1 cellular context compared by ENCODE assay signal in the genomic region with DNA sequence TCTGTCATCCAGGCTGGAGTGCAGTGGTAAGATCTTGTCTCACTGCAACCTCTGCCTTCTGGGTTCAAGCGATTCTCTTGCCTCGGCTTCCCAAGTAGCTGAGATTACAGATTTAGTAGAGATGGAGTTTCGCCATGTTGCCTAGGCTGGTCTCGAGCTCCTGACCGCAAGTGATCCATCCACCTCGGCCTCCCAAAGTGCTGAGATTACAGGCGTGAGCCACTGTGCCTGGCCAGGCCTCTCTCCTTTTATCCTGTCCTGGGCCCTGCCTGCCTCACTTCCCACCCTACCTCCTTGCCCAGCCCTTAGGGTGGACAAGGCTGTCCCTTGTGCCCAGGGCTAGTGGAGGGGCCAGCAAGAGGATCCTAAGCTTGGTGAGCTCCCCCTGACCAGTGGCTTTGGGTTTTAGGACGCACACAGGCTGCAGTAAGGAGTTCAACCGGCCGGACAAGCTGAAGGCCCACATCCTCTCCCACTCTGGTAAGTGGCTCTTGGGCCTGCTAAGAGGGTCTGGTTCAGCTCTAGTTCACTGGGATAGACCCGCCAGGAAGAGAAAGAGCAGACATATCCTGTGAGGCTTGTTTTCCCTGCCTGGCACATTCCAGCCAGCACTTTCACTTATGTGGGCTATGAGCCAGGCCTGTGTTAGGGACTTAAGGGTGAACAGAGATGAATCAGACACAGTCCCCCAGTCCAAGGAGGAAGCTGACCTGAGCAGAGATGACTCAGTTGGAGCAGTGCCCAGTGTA.
TF ChIP-seq lines count a peak whose summit lies in the region.

No MANE protein-coding gene starts in this region.

TF ChIP-seq in WTC11, 78 proteins besides CTCF, POLR2A, EP300 and RAD21 (continued from another document):
- TF ChIP-seq, protein P1, sequence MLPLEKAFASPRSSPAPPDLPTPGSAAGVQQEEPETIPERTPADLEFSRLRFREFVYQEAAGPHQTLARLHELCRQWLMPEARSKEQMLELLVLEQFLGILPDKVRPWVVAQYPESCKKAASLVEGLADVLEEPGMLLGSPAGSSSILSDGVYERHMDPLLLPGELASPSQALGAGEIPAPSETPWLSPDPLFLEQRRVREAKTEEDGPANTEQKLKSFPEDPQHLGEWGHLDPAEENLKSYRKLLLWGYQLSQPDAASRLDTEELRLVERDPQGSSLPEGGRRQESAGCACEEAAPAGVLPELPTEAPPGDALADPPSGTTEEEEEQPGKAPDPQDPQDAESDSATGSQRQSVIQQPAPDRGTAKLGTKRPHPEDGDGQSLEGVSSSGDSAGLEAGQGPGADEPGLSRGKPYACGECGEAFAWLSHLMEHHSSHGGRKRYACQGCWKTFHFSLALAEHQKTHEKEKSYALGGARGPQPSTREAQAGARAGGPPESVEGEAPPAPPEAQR (CRISPR knock-in tag; IDR thresholded peaks at IDR 0.05), result no peak
- TF ChIP-seq, protein P2, sequence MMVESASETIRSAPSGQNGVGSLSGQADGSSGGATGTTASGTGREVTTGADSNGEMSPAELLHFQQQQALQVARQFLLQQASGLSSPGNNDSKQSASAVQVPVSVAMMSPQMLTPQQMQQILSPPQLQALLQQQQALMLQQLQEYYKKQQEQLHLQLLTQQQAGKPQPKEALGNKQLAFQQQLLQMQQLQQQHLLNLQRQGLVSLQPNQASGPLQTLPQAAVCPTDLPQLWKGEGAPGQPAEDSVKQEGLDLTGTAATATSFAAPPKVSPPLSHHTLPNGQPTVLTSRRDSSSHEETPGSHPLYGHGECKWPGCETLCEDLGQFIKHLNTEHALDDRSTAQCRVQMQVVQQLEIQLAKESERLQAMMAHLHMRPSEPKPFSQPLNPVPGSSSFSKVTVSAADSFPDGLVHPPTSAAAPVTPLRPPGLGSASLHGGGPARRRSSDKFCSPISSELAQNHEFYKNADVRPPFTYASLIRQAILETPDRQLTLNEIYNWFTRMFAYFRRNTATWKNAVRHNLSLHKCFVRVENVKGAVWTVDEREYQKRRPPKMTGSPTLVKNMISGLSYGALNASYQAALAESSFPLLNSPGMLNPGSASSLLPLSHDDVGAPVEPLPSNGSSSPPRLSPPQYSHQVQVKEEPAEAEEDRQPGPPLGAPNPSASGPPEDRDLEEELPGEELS (CRISPR knock-in tag; IDR thresholded peaks at IDR 0.05), result no peak
- TF ChIP-seq ZNF232 (CRISPR knock-in tag; IDR thresholded peaks at IDR 0.05) (no peak), ZBTB21 (CRISPR knock-in tag; IDR thresholded peaks at IDR 0.05; ENCODE audit: borderline replicate concordance) (no peak), SMAD3 (CRISPR knock-in tag; IDR thresholded peaks at IDR 0.05; ENCODE audit: borderline replicate concordance) (no peak), NFATC4 (CRISPR knock-in tag; IDR thresholded peaks at IDR 0.05) (no peak), PRRX2 (CRISPR knock-in tag; IDR thresholded peaks at IDR 0.05) (no peak), EMX1 (CRISPR knock-in tag; IDR thresholded peaks at IDR 0.05) (no peak), ZNF416 (CRISPR knock-in tag; IDR thresholded peaks at IDR 0.05) (no peak)
- TF ChIP-seq, protein P3, sequence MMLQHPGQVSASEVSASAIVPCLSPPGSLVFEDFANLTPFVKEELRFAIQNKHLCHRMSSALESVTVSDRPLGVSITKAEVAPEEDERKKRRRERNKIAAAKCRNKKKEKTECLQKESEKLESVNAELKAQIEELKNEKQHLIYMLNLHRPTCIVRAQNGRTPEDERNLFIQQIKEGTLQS (CRISPR knock-in tag; conservative IDR thresholded peaks at IDR 0.05), result no peak
